Comparison of ENCODE assay signal across 8 cellular contexts in the genomic region with DNA sequence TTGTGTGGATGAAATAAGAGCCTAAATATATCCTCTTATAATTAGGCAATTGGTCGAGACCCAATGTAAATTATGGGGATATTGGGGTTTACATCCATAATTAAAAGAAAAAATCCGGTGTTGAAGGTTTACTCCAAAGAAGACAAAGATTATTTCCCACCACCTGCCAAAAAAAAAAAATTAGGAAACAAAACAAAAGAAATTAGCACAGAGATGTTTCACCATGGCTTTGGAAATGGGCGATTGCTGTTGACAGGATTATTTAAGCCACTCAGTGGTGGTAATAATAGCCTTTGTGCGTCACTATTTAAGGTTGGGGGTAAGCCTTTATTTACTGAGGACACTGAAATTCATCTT. TPM values are rescaled to one million over a fixed set of nuclear protein-coding genes. Genes with fewer than 3 reads are reported as not detected.
DNase-seq lines count a peak whose midpoint lies in the region; ATAC-seq, FAIRE-seq and TF ChIP-seq lines count a peak whose summit lies in the region.

No MANE protein-coding gene starts in this region.

- peak overlapping the region; percentile 97 for H3K9ac ChIP-seq in mesenchymal stem cell (ENCODE audit: low read length)

- peaks cover under 1% of the 10 kb centered on the region for H3K36me3 ChIP-seq in right atrium auricular region
- no peaks in the 10 kb centered on the region for H3K36me3 ChIP-seq in body of pancreas (replicated peaks in 1 of 2; ENCODE audit: insufficient read depth in 1 of 2, low read depth in 2 of 2)
- H3K36me3 ChIP-seq in mesenchymal stem cell (ENCODE audit: control insufficient read depth in 1 of 2, insufficient read depth in 2 of 2, low read depth in 1 of 2, low read length in 2 of 2), result peaks cover 0 to under 1% of the 10 kb centered on the region in 2 experiments
- H3K36me3 ChIP-seq in vagina, result peaks cover 0 to 2% of the 10 kb centered on the region in 2 donors

- FAIRE-seq in HTR-8/SVneo (lab: Jason Lieb, UNC), result no peak

- H3K4me3 ChIP-seq in right atrium auricular region (peak overlapping the region; percentile 82), body of pancreas (no peak overlapping the region), mesenchymal stem cell (ENCODE audit: insufficient read depth in 1 of 2, low read depth in 1 of 2, low read length in 2 of 2) (peak overlapping the region in 1 of 2 experiments; percentile 95), vagina (peak overlapping the region; percentile 70)

- no peak overlapping the region for H2BK5ac ChIP-seq in mesenchymal stem cell (ENCODE audit: low read depth, low read length, poor library complexity, severe bottlenecking)

- no peak overlapping the region for H3K14ac ChIP-seq in mesenchymal stem cell (ENCODE audit: low read length in 2 of 2)

- intact Hi-C loops in left ventricle myocardium superior (cut with micrococcal nuclease), result no loop called here
- intact Hi-C loops in body of pancreas (cut with DNase I), result no loop called here
- intact Hi-C loops in vagina (cut with DNase I), result loop anchor here (2.0 kb wide), 1 partner anchor 15 kb away; no protein-coding TSS in a partner anchor

- peak overlapping the region; percentile 6 for H2AFZ ChIP-seq in mesenchymal stem cell (ENCODE audit: low read depth, low read length)

- H2BK15ac ChIP-seq in mesenchymal stem cell (ENCODE audit: low read depth, poor library complexity, severe bottlenecking), result no peak overlapping the region

- no peak overlapping the region for H4K8ac ChIP-seq in mesenchymal stem cell (ENCODE audit: low read length)

- DNase-seq in right atrium auricular region (ENCODE audit: low spot score) (no peak), left ventricle myocardium superior (no peak), body of pancreas (no peak), mesenchymal stem cell (peak; percentile 8), vagina (ENCODE audit: extremely low spot score in 2 of 2) (no peak), NCI-H187 (lab: John Stamatoyannopoulos, UW) (no peak), HTR-8/SVneo (ENCODE audit: insufficient read length, low spot score) (no peak)

- H3K27ac ChIP-seq in right atrium auricular region (peak overlapping the region; percentile 93), body of pancreas (peak overlapping the region; percentile 83 to 90 (median 87)), mesenchymal stem cell (ENCODE audit: low read length, poor library complexity, severe bottlenecking) (peak overlapping the region; percentile 86), vagina (peak overlapping the region; percentile 79)

- H3K79me1 ChIP-seq in mesenchymal stem cell (replicated peaks; ENCODE audit: low read length, poor library complexity, severe bottlenecking), result peaks cover 4% of the 10 kb centered on the region

- peak overlapping the region; percentile 58 for H3K4me2 ChIP-seq in mesenchymal stem cell (ENCODE audit: low read length, poor library complexity, severe bottlenecking)

- H4K91ac ChIP-seq in mesenchymal stem cell (ENCODE audit: low read length), result no peak overlapping the region

- H3K27me3 ChIP-seq in right atrium auricular region, result no peaks in the 10 kb centered on the region
- no peaks in the 10 kb centered on the region for H3K27me3 ChIP-seq in body of pancreas
- H3K27me3 ChIP-seq in mesenchymal stem cell (ENCODE audit: control insufficient read depth in 1 of 2, insufficient read depth in 1 of 2, low read length in 2 of 2), result no peaks in the 10 kb centered on the region
- no peaks in the 10 kb centered on the region for H3K27me3 ChIP-seq in vagina

- H3K4ac ChIP-seq in mesenchymal stem cell (ENCODE audit: low read depth in 1 of 2, low read length in 2 of 2), result no peak overlapping the region

- no peak for TF ChIP-seq POLR2A in body of pancreas (IDR thresholded peaks at IDR 0.05)
- TF ChIP-seq POLR2A in vagina (IDR thresholded peaks at IDR 0.05), result no peak

- TF ChIP-seq CTCF in right atrium auricular region (IDR thresholded peaks at IDR 0.05) (no peak), body of pancreas (IDR thresholded peaks at IDR 0.05) (no peak), vagina (IDR thresholded peaks at IDR 0.05) (no peak)

- H3K9me3 ChIP-seq in right atrium auricular region (no peaks in the 10 kb centered on the region), body of pancreas (no peaks in the 10 kb centered on the region), mesenchymal stem cell (ENCODE audit: control insufficient read depth, low read length) (no peaks in the 10 kb centered on the region), vagina (no peaks in the 10 kb centered on the region)

- no peak overlapping the region for H3K18ac ChIP-seq in mesenchymal stem cell (ENCODE audit: low read depth in 1 of 2, low read length in 2 of 2)

- WGBS in body of pancreas, 2 donors, result 19 to 25% methylated on average over 4 of the region's 4 CpGs
- 85% methylated on average over 1 of the region's 4 CpGs for WGBS in mesenchymal stem cell

- H3K23ac ChIP-seq in mesenchymal stem cell (ENCODE audit: low read length in 2 of 2), result no peak overlapping the region

- H2BK12ac ChIP-seq in mesenchymal stem cell (ENCODE audit: low read length in 2 of 2), result no peak overlapping the region

- H3K4me1 ChIP-seq in right atrium auricular region, result peaks cover 0 to 18% of the 10 kb centered on the region in 2 donors
- peaks cover 19% of the 10 kb centered on the region for H3K4me1 ChIP-seq in body of pancreas
- peaks cover 1% of the 10 kb centered on the region for H3K4me1 ChIP-seq in mesenchymal stem cell (ENCODE audit: control insufficient read depth, insufficient read depth, low read depth, low read length)
- peaks cover 19% of the 10 kb centered on the region for H3K4me1 ChIP-seq in vagina

- no peak overlapping the region for H2BK120ac ChIP-seq in mesenchymal stem cell (ENCODE audit: low read depth, low read length)

- no peak overlapping the region for H2AK5ac ChIP-seq in mesenchymal stem cell (ENCODE audit: low read length, severe bottlenecking)

- no peak for ATAC-seq in left ventricle myocardium superior
- no peak for ATAC-seq in body of pancreas
- ATAC-seq in GM19397 (IDR thresholded peaks at IDR 0.05; ENCODE audit: unreplicated experiment), result no peak

RNA-seq across cellular contexts. Expression of gene GLRX2, which starts 0.6 kb away (rescaled TPM):
- 10 to 100 TPM in 1 of 2 donors, 1 to 10 TPM in 1; 6.8 to 12.1 TPM for total RNA-seq in right atrium auricular region
- total RNA-seq in left ventricle myocardium superior, result 37.0 TPM
- 1 to 10 TPM; 1.3 to 2.6 TPM for total RNA-seq in body of pancreas
- polyA plus RNA-seq in mesenchymal stem cell (2013, experiment 1 of 2), result 28.8 TPM
- 29.9 TPM for polyA plus RNA-seq in mesenchymal stem cell (2013, experiment 2 of 2)
- 2.7 TPM for total RNA-seq in vagina

RNA-seq across cellular contexts. Expression of gene CDC73, which starts 16.0 kb away (rescaled TPM):
- 10 to 100 TPM; 27.8 to 30.1 TPM for total RNA-seq in right atrium auricular region
- total RNA-seq in left ventricle myocardium superior, result 59.5 TPM
- 10 to 100 TPM; 22.6 to 37.9 TPM for total RNA-seq in body of pancreas
- polyA plus RNA-seq in mesenchymal stem cell (2013, experiment 1 of 2), result 24.8 TPM
- 25.1 TPM for polyA plus RNA-seq in mesenchymal stem cell (2013, experiment 2 of 2)
- total RNA-seq in vagina, result 28.5 TPM

RNA-seq across cellular contexts. Expression of gene RO60, which starts 46.4 kb away (rescaled TPM):
- total RNA-seq in right atrium auricular region (10 to 100 TPM; 58.9 to 64.4 TPM), left ventricle myocardium superior (51.6 TPM), body of pancreas (10 to 100 TPM; 23.7 to 31.6 TPM), vagina (79.8 TPM)
- 31.3 TPM for polyA plus RNA-seq in mesenchymal stem cell (2013, experiment 1 of 2)
- polyA plus RNA-seq in mesenchymal stem cell (2013, experiment 2 of 2), result 28.6 TPM

RNA-seq across cellular contexts. Expression of gene UCHL5, which starts 46.6 kb away (rescaled TPM):
- 10 to 100 TPM; 18.9 to 32.9 TPM for total RNA-seq in right atrium auricular region
- 45.3 TPM for total RNA-seq in left ventricle myocardium superior
- total RNA-seq in body of pancreas, result 10 to 100 TPM in 1 of 2 donors, 1 to 10 TPM in 1; 7.6 to 47.5 TPM
- polyA plus RNA-seq in mesenchymal stem cell (2013, experiment 1 of 2), result 21.6 TPM
- 22.2 TPM for polyA plus RNA-seq in mesenchymal stem cell (2013, experiment 2 of 2)
- 17.4 TPM for total RNA-seq in vagina

Comparison
In these comparisons a context has a peak if more than half of its experiments do, and no peak if none do; other contexts are left out.
1. H3K4me3 ChIP-seq: peak in right atrium auricular region (2 of 2) and vagina (2 of 2); none in body of pancreas (0 of 2).
2. Peak in every context shown above with its lines, with median percentiles within 50 percentile points of each other: H3K27ac ChIP-seq.